ENCODE assay signal across 1 cellular context in the genomic region with DNA sequence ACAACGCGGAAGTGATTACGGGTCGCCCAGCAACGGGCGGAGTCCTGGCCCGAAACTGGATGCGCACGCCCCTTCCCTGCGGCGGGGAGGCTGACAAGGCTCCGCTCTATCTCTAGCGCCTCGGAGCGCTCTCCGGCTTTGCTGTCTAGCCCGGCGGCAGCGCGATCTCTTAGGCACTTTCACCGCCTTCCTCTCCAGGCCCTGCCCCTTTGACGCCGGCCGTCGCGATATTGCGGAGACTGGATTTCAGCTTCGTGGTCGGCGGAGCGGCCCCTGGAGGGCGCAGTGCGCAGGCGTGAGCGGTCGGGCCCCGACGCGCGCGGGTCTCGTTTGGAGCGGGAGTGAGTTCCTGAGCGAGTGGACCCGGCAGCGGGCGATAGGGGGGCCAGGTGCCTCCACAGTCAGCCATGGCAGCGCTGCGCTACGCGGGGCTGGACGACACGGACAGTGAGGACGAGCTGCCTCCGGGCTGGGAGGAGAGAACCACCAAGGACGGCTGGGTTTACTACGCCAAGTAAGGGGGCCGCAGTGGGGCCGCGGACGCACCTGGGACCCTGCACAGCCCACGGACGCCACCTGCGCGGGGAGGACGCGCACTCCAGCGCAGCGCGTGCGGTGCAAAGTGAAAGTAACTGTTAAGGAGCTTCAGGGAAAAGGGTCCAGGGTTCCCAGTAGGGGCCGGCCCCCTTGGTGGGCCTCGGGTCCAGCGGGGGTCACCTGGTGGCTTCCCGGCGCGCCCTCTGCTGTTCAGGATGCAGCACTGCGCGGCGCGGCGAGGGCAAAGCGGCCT.
A peak's percentile ranks its signal among the peaks of the same experiment; 100 is the strongest.
TF ChIP-seq lines count a peak whose summit lies in the region.

A gene (plus strand): TSS at position 283 of the 790 bp plus-strand sequence.

TF ChIP-seq in WTC11, 78 proteins besides CTCF, POLR2A, EP300 and RAD21 (continued from another document and continues in another):
- TF ChIP-seq, protein P1, sequence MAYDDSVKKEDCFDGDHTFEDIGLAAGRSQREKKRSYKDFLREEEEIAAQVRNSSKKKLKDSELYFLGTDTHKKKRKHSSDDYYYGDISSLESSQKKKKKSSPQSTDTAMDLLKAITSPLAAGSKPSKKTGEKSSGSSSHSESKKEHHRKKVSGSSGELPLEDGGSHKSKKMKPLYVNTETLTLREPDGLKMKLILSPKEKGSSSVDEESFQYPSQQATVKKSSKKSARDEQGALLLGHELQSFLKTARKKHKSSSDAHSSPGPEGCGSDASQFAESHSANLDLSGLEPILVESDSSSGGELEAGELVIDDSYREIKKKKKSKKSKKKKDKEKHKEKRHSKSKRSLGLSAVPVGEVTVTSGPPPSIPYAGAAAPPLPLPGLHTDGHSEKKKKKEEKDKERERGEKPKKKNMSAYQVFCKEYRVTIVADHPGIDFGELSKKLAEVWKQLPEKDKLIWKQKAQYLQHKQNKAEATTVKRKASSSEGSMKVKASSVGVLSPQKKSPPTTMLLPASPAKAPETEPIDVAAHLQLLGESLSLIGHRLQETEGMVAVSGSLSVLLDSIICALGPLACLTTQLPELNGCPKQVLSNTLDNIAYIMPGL (CRISPR knock-in tag; IDR thresholded peaks at IDR 0.05) = peak; percentile 97
- TF ChIP-seq, protein P2, sequence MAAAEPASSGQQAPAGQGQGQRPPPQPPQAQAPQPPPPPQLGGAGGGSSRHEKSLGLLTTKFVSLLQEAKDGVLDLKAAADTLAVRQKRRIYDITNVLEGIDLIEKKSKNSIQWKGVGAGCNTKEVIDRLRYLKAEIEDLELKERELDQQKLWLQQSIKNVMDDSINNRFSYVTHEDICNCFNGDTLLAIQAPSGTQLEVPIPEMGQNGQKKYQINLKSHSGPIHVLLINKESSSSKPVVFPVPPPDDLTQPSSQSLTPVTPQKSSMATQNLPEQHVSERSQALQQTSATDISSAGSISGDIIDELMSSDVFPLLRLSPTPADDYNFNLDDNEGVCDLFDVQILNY (CRISPR knock-in tag; IDR thresholded peaks at IDR 0.05) = peak; percentile 82
- TF ChIP-seq NR2C2 (CRISPR knock-in tag; IDR thresholded peaks at IDR 0.05) (no peak), ESRRA (CRISPR knock-in tag; IDR thresholded peaks at IDR 0.05; ENCODE audit: borderline replicate concordance) (peak; percentile 85; the same call in 1 of the 2 replicates), GABPB1 (CRISPR knock-in tag; IDR thresholded peaks at IDR 0.05) (peak; percentile 82), NFYB (CRISPR knock-in tag; conservative IDR thresholded peaks at IDR 0.05; ENCODE audit: low read depth) (peak; percentile 60; the same call in 1 of the 2 replicates), MYBL2 (CRISPR knock-in tag; IDR thresholded peaks at IDR 0.05) (no peak), ZBTB21 (CRISPR knock-in tag; IDR thresholded peaks at IDR 0.05; ENCODE audit: borderline replicate concordance) (no peak), SMAD4 (CRISPR knock-in tag; IDR thresholded peaks at IDR 0.05) (no peak), SMAD3 (CRISPR knock-in tag; IDR thresholded peaks at IDR 0.05; ENCODE audit: borderline replicate concordance) (no peak), CREB1 (CRISPR knock-in tag; IDR thresholded peaks at IDR 0.05) (no peak), FOXJ3 (CRISPR knock-in tag; IDR thresholded peaks at IDR 0.05; ENCODE audit: borderline replicate concordance) (no peak), ETV6 (CRISPR knock-in tag; IDR thresholded peaks at IDR 0.05) (peak; percentile 90), NR3C1 (CRISPR knock-in tag; conservative IDR thresholded peaks at IDR 0.05; ENCODE audit: low read depth) (no peak), NR1H2 (CRISPR knock-in tag; IDR thresholded peaks at IDR 0.05) (no peak)
- TF ChIP-seq, protein P3, sequence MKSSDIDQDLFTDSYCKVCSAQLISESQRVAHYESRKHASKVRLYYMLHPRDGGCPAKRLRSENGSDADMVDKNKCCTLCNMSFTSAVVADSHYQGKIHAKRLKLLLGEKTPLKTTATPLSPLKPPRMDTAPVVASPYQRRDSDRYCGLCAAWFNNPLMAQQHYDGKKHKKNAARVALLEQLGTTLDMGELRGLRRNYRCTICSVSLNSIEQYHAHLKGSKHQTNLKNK (CRISPR knock-in tag; IDR thresholded peaks at IDR 0.05) = no peak
- TF ChIP-seq, protein P4, sequence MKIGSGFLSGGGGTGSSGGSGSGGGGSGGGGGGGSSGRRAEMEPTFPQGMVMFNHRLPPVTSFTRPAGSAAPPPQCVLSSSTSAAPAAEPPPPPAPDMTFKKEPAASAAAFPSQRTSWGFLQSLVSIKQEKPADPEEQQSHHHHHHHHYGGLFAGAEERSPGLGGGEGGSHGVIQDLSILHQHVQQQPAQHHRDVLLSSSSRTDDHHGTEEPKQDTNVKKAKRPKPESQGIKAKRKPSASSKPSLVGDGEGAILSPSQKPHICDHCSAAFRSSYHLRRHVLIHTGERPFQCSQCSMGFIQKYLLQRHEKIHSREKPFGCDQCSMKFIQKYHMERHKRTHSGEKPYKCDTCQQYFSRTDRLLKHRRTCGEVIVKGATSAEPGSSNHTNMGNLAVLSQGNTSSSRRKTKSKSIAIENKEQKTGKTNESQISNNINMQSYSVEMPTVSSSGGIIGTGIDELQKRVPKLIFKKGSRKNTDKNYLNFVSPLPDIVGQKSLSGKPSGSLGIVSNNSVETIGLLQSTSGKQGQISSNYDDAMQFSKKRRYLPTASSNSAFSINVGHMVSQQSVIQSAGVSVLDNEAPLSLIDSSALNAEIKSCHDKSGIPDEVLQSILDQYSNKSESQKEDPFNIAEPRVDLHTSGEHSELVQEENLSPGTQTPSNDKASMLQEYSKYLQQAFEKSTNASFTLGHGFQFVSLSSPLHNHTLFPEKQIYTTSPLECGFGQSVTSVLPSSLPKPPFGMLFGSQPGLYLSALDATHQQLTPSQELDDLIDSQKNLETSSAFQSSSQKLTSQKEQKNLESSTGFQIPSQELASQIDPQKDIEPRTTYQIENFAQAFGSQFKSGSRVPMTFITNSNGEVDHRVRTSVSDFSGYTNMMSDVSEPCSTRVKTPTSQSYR (CRISPR knock-in tag; IDR thresholded peaks at IDR 0.05) = no peak
- TF ChIP-seq, protein P5, sequence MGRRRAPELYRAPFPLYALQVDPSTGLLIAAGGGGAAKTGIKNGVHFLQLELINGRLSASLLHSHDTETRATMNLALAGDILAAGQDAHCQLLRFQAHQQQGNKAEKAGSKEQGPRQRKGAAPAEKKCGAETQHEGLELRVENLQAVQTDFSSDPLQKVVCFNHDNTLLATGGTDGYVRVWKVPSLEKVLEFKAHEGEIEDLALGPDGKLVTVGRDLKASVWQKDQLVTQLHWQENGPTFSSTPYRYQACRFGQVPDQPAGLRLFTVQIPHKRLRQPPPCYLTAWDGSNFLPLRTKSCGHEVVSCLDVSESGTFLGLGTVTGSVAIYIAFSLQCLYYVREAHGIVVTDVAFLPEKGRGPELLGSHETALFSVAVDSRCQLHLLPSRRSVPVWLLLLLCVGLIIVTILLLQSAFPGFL (CRISPR knock-in tag; IDR thresholded peaks at IDR 0.05; ENCODE audit: borderline replicate concordance) = no peak
- TF ChIP-seq, protein P6, sequence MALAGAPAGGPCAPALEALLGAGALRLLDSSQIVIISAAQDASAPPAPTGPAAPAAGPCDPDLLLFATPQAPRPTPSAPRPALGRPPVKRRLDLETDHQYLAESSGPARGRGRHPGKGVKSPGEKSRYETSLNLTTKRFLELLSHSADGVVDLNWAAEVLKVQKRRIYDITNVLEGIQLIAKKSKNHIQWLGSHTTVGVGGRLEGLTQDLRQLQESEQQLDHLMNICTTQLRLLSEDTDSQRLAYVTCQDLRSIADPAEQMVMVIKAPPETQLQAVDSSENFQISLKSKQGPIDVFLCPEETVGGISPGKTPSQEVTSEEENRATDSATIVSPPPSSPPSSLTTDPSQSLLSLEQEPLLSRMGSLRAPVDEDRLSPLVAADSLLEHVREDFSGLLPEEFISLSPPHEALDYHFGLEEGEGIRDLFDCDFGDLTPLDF (CRISPR knock-in tag; IDR thresholded peaks at IDR 0.05) = no peak
- TF ChIP-seq, protein P7, sequence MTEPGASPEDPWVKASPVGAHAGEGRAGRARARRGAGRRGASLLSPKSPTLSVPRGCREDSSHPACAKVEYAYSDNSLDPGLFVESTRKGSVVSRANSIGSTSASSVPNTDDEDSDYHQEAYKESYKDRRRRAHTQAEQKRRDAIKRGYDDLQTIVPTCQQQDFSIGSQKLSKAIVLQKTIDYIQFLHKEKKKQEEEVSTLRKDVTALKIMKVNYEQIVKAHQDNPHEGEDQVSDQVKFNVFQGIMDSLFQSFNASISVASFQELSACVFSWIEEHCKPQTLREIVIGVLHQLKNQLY (CRISPR knock-in tag; IDR thresholded peaks at IDR 0.05) = no peak
- TF ChIP-seq, protein P8, sequence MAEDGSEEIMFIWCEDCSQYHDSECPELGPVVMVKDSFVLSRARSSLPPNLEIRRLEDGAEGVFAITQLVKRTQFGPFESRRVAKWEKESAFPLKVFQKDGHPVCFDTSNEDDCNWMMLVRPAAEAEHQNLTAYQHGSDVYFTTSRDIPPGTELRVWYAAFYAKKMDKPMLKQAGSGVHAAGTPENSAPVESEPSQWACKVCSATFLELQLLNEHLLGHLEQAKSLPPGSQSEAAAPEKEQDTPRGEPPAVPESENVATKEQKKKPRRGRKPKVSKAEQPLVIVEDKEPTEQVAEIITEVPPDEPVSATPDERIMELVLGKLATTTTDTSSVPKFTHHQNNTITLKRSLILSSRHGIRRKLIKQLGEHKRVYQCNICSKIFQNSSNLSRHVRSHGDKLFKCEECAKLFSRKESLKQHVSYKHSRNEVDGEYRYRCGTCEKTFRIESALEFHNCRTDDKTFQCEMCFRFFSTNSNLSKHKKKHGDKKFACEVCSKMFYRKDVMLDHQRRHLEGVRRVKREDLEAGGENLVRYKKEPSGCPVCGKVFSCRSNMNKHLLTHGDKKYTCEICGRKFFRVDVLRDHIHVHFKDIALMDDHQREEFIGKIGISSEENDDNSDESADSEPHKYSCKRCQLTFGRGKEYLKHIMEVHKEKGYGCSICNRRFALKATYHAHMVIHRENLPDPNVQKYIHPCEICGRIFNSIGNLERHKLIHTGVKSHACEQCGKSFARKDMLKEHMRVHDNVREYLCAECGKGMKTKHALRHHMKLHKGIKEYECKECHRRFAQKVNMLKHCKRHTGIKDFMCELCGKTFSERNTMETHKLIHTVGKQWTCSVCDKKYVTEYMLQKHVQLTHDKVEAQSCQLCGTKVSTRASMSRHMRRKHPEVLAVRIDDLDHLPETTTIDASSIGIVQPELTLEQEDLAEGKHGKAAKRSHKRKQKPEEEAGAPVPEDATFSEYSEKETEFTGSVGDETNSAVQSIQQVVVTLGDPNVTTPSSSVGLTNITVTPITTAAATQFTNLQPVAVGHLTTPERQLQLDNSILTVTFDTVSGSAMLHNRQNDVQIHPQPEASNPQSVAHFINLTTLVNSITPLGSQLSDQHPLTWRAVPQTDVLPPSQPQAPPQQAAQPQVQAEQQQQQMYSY (CRISPR knock-in tag; IDR thresholded peaks at IDR 0.05) = peak; percentile 100
- TF ChIP-seq, protein P9, sequence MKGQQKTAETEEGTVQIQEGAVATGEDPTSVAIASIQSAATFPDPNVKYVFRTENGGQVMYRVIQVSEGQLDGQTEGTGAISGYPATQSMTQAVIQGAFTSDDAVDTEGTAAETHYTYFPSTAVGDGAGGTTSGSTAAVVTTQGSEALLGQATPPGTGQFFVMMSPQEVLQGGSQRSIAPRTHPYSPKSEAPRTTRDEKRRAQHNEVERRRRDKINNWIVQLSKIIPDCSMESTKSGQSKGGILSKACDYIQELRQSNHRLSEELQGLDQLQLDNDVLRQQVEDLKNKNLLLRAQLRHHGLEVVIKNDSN (CRISPR knock-in tag; IDR thresholded peaks at IDR 0.05) = peak; percentile 14; the same call in 1 of the 2 replicates
- TF ChIP-seq, protein P10, sequence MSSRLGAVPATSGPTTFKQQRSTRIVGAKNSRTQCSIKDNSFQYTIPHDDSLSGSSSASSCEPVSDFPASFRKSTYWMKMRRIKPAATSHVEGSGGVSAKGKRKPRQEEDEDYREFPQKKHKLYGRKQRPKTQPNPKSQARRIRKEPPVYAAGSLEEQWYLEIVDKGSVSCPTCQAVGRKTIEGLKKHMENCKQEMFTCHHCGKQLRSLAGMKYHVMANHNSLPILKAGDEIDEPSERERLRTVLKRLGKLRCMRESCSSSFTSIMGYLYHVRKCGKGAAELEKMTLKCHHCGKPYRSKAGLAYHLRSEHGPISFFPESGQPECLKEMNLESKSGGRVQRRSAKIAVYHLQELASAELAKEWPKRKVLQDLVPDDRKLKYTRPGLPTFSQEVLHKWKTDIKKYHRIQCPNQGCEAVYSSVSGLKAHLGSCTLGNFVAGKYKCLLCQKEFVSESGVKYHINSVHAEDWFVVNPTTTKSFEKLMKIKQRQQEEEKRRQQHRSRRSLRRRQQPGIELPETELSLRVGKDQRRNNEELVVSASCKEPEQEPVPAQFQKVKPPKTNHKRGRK (CRISPR knock-in tag; IDR thresholded peaks at IDR 0.05; ENCODE audit: borderline replicate concordance) = no peak
- TF ChIP-seq, protein P11, sequence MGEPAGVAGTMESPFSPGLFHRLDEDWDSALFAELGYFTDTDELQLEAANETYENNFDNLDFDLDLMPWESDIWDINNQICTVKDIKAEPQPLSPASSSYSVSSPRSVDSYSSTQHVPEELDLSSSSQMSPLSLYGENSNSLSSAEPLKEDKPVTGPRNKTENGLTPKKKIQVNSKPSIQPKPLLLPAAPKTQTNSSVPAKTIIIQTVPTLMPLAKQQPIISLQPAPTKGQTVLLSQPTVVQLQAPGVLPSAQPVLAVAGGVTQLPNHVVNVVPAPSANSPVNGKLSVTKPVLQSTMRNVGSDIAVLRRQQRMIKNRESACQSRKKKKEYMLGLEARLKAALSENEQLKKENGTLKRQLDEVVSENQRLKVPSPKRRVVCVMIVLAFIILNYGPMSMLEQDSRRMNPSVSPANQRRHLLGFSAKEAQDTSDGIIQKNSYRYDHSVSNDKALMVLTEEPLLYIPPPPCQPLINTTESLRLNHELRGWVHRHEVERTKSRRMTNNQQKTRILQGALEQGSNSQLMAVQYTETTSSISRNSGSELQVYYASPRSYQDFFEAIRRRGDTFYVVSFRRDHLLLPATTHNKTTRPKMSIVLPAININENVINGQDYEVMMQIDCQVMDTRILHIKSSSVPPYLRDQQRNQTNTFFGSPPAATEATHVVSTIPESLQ (CRISPR knock-in tag; IDR thresholded peaks at IDR 0.05) = no peak
- TF ChIP-seq, protein P12, sequence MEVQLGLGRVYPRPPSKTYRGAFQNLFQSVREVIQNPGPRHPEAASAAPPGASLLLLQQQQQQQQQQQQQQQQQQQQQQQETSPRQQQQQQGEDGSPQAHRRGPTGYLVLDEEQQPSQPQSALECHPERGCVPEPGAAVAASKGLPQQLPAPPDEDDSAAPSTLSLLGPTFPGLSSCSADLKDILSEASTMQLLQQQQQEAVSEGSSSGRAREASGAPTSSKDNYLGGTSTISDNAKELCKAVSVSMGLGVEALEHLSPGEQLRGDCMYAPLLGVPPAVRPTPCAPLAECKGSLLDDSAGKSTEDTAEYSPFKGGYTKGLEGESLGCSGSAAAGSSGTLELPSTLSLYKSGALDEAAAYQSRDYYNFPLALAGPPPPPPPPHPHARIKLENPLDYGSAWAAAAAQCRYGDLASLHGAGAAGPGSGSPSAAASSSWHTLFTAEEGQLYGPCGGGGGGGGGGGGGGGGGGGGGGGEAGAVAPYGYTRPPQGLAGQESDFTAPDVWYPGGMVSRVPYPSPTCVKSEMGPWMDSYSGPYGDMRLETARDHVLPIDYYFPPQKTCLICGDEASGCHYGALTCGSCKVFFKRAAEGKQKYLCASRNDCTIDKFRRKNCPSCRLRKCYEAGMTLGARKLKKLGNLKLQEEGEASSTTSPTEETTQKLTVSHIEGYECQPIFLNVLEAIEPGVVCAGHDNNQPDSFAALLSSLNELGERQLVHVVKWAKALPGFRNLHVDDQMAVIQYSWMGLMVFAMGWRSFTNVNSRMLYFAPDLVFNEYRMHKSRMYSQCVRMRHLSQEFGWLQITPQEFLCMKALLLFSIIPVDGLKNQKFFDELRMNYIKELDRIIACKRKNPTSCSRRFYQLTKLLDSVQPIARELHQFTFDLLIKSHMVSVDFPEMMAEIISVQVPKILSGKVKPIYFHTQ (CRISPR knock-in tag; IDR thresholded peaks at IDR 0.05) = no peak
